29 cellular contexts compared by ENCODE assay signal in genomic region chr16:82788225-82788624, GRCh38.
"Had no signal": no experiment of that assay in that cellular context is flagged by ENCODE, and none has a peak within 500 bp of the region (broad histone marks: within the 10 kb centered on the region; RNA-seq: fewer than 3 reads in every experiment).

No MANE protein-coding gene starts in this region.

- H3K4me1 ChIP-seq: testis, thyroid gland, tibial nerve, upper lobe of left lung, upper lobe of right lung, uterus had no signal

- H3K27ac ChIP-seq: stomach, suprapubic skin, testis, thoracic aorta, thyroid gland, tibial artery, tibial nerve, transverse colon, upper lobe of left lung, upper lobe of right lung, uterus, vagina had no signal

- H3K9me3 ChIP-seq: stomach, suprapubic skin, testis, thoracic aorta, thyroid gland, tibial artery, transverse colon, upper lobe of left lung, upper lobe of right lung, uterus, vagina had no signal

- FAIRE-seq: urothelium cell line had no signal

- H3K9me3 Mint-ChIP-seq: stimulated activated effector memory CD8-positive, alpha-beta T cell treated with anti-CD3 and anti-CD28 coated beads, Interleukin-12 subunit alpha, Interleukin-12 subunit beta, amount 100 ng/mL, for 72 hours; stimulated activated memory B cell treated with anti-CD40 and anti-IgM and Interleukin-4, amounts not matched to agents 10 μg/mL and 1 μg/mL and 100 μg/mL, for 72 hours; stimulated activated naive CD8-positive, alpha-beta T cell treated with anti-CD3 and anti-CD28 coated beads, Interleukin-15, amount 100 ng/mL, for 72 hours; type B pancreatic cell had no signal

- H3K36me3 ChIP-seq: stomach, suprapubic skin, thoracic aorta, thyroid gland, tibial artery, tibial nerve, transverse colon, upper lobe of left lung, upper lobe of right lung, uterus, vagina had no signal

- H3K36me3 Mint-ChIP-seq: stimulated activated effector memory CD8-positive, alpha-beta T cell treated with anti-CD3 and anti-CD28 coated beads, Interleukin-12 subunit alpha, Interleukin-12 subunit beta, amount 100 ng/mL, for 72 hours; stimulated activated memory B cell treated with anti-CD40 and anti-IgM and Interleukin-4, amounts not matched to agents 10 μg/mL and 1 μg/mL and 100 μg/mL, for 72 hours; stimulated activated naive B cell treated with anti-CD40 and anti-IgM and Interleukin-4, amounts not matched to agents 10 μg/mL and 1 μg/mL and 100 μg/mL, for 72 hours; type B pancreatic cell had no signal

- H3K4me3 ChIP-seq: stomach, suprapubic skin, testis, thoracic aorta, thyroid gland, tibial artery, tibial nerve, transverse colon, upper lobe of left lung, upper lobe of right lung, uterus, vagina had no signal

- H3K4me1 Mint-ChIP-seq: stimulated activated effector memory CD8-positive, alpha-beta T cell treated with anti-CD3 and anti-CD28 coated beads, Interleukin-12 subunit alpha, Interleukin-12 subunit beta, amount 100 ng/mL, for 72 hours; stimulated activated naive CD8-positive, alpha-beta T cell treated with anti-CD3 and anti-CD28 coated beads, Interleukin-15, amount 100 ng/mL, for 72 hours had no signal

- H3K27me3 Mint-ChIP-seq: stimulated activated memory B cell treated with anti-CD40 and anti-IgM and Interleukin-4, amounts not matched to agents 10 μg/mL and 1 μg/mL and 100 μg/mL, for 72 hours; stimulated activated naive B cell treated with anti-CD40 and anti-IgM and Interleukin-4, amounts not matched to agents 10 μg/mL and 1 μg/mL and 100 μg/mL, for 72 hours; stimulated activated naive CD8-positive, alpha-beta T cell treated with anti-CD3 and anti-CD28 coated beads, Interleukin-15, amount 100 ng/mL, for 72 hours; stimulated activated naive CD8-positive, alpha-beta T cell treated with anti-CD3 and anti-CD28 coated beads, Interleukin-15, Interleukin-2, amounts not matched to agents 100 ng/mL and 50 ng/mL, for 24 hours had no signal

- H3K27me3 ChIP-seq: stomach, suprapubic skin, testis, thyroid gland, tibial artery, tibial nerve, transverse colon, upper lobe of left lung, upper lobe of right lung, uterus, vagina had no signal

- DNase-seq: stimulated activated CD4-positive, alpha-beta T cell treated with anti-CD3 and anti-CD28 coated beads, Interleukin-2, amount 100 ng/mL, for 48 hours; stimulated activated CD4-positive, alpha-beta T cell treated with anti-CD3 and anti-CD28 coated beads, Interleukin-4, amount 100 ng/mL, for 1 hour; stimulated activated CD4-positive, alpha-beta T cell treated with anti-CD3 and anti-CD28 coated beads, Interleukin-4, amount 100 ng/mL, for 24 hours; stimulated activated CD4-positive, alpha-beta T cell treated with anti-CD3 and anti-CD28 coated beads, Interleukin-4, amount 100 ng/mL, for 4 hours; stimulated activated CD8-positive, alpha-beta memory T cell treated with anti-CD3 and anti-CD28 coated beads, Interleukin-4, amount 100 ng/mL, for 48 hours; stimulated activated naive B cell treated with anti-CD40 and anti-IgM and Interleukin-4, amounts not matched to agents 10 μg/mL and 1 μg/mL and 100 μg/mL, for 72 hours; stimulated activated naive CD4-positive, alpha-beta T cell; stimulated activated naive CD4-positive, alpha-beta T cell treated with Interleukin-2 at 50 U/mL for 16 hours; stimulated activated naive CD8-positive, alpha-beta T cell treated with anti-CD3 and anti-CD28 coated beads, Interleukin-15, amount 100 ng/mL, for 72 hours; stimulated activated naive CD8-positive, alpha-beta T cell treated with anti-CD3 and anti-CD28 coated beads, Interleukin-15, Interleukin-2, amounts not matched to agents 100 U/mL and 50 U/mL, for 24 hours; stomach; substantia nigra; testis; thyroid gland; tibial artery; transverse colon; trophoblast cell; upper lobe of left lung; upper lobe of right lung; uterus had no signal

- ATAC-seq: stimulated activated effector memory CD8-positive, alpha-beta T cell treated with anti-CD3 and anti-CD28 coated beads, Interleukin-12 subunit alpha, Interleukin-12 subunit beta, amount 100 ng/mL, for 72 hours; stimulated activated memory B cell treated with anti-CD40 and anti-IgM and Interleukin-4, amounts not matched to agents 10 μg/mL and 1 μg/mL and 100 μg/mL, for 72 hours; stimulated activated naive B cell treated with anti-CD40 and anti-IgM and Interleukin-4, amounts not matched to agents 10 μg/mL and 1 μg/mL and 100 μg/mL, for 72 hours; stimulated activated naive CD8-positive, alpha-beta T cell treated with anti-CD3 and anti-CD28 coated beads, Interleukin-15, amount 100 ng/mL, for 72 hours; stimulated activated naive CD8-positive, alpha-beta T cell treated with anti-CD3 and anti-CD28 coated beads, Interleukin-15, Interleukin-2, amounts not matched to agents 100 U/mL and 50 U/mL, for 24 hours; upper lobe of right lung had no signal

- H3K4me3 Mint-ChIP-seq: stimulated activated effector memory CD8-positive, alpha-beta T cell treated with anti-CD3 and anti-CD28 coated beads, Interleukin-12 subunit alpha, Interleukin-12 subunit beta, amount 100 ng/mL, for 72 hours; stimulated activated memory B cell treated with anti-CD40 and anti-IgM and Interleukin-4, amounts not matched to agents 10 μg/mL and 1 μg/mL and 100 μg/mL, for 72 hours; stimulated activated naive B cell treated with anti-CD40 and anti-IgM and Interleukin-4, amounts not matched to agents 10 μg/mL and 1 μg/mL and 100 μg/mL, for 72 hours; stimulated activated naive CD8-positive, alpha-beta T cell treated with anti-CD3 and anti-CD28 coated beads, Interleukin-15, amount 100 ng/mL, for 72 hours; stimulated activated naive CD8-positive, alpha-beta T cell treated with anti-CD3 and anti-CD28 coated beads, Interleukin-15, Interleukin-2, amounts not matched to agents 100 ng/mL and 50 ng/mL, for 24 hours; type B pancreatic cell had no signal
